1 cellular context compared by ENCODE assay signal in the genomic region with DNA sequence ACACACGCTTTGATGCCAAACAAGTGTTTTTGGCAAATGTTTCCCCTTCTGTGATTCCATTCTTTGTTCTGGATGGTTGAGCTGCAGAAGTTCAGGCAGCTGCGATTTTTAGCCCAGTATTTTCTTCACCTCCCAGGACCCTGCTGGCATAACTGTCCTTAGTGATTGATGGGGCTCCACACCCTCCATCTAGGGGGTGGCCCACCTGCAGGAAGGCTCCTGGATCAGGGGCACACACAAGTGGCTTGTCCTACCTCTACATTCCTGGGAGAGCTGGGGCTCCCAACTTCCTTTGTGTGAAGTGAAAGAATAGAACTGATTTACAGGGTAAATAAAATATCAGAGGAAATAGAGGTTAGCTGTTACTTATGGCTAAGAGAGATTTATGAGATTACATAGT.
TF ChIP-seq lines count a peak whose summit lies in the region.

No MANE protein-coding gene starts in this region.

TF ChIP-seq in GM23338, 12 proteins besides CTCF, POLR2A, EP300 and RAD21 (continued from another document):
- TF ChIP-seq, protein P1, sequence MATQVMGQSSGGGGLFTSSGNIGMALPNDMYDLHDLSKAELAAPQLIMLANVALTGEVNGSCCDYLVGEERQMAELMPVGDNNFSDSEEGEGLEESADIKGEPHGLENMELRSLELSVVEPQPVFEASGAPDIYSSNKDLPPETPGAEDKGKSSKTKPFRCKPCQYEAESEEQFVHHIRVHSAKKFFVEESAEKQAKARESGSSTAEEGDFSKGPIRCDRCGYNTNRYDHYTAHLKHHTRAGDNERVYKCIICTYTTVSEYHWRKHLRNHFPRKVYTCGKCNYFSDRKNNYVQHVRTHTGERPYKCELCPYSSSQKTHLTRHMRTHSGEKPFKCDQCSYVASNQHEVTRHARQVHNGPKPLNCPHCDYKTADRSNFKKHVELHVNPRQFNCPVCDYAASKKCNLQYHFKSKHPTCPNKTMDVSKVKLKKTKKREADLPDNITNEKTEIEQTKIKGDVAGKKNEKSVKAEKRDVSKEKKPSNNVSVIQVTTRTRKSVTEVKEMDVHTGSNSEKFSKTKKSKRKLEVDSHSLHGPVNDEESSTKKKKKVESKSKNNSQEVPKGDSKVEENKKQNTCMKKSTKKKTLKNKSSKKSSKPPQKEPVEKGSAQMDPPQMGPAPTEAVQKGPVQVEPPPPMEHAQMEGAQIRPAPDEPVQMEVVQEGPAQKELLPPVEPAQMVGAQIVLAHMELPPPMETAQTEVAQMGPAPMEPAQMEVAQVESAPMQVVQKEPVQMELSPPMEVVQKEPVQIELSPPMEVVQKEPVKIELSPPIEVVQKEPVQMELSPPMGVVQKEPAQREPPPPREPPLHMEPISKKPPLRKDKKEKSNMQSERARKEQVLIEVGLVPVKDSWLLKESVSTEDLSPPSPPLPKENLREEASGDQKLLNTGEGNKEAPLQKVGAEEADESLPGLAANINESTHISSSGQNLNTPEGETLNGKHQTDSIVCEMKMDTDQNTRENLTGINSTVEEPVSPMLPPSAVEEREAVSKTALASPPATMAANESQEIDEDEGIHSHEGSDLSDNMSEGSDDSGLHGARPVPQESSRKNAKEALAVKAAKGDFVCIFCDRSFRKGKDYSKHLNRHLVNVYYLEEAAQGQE (IDR thresholded peaks at IDR 0.05; ENCODE audit: unreplicated experiment), result no peak
- TF ChIP-seq, protein P2, sequence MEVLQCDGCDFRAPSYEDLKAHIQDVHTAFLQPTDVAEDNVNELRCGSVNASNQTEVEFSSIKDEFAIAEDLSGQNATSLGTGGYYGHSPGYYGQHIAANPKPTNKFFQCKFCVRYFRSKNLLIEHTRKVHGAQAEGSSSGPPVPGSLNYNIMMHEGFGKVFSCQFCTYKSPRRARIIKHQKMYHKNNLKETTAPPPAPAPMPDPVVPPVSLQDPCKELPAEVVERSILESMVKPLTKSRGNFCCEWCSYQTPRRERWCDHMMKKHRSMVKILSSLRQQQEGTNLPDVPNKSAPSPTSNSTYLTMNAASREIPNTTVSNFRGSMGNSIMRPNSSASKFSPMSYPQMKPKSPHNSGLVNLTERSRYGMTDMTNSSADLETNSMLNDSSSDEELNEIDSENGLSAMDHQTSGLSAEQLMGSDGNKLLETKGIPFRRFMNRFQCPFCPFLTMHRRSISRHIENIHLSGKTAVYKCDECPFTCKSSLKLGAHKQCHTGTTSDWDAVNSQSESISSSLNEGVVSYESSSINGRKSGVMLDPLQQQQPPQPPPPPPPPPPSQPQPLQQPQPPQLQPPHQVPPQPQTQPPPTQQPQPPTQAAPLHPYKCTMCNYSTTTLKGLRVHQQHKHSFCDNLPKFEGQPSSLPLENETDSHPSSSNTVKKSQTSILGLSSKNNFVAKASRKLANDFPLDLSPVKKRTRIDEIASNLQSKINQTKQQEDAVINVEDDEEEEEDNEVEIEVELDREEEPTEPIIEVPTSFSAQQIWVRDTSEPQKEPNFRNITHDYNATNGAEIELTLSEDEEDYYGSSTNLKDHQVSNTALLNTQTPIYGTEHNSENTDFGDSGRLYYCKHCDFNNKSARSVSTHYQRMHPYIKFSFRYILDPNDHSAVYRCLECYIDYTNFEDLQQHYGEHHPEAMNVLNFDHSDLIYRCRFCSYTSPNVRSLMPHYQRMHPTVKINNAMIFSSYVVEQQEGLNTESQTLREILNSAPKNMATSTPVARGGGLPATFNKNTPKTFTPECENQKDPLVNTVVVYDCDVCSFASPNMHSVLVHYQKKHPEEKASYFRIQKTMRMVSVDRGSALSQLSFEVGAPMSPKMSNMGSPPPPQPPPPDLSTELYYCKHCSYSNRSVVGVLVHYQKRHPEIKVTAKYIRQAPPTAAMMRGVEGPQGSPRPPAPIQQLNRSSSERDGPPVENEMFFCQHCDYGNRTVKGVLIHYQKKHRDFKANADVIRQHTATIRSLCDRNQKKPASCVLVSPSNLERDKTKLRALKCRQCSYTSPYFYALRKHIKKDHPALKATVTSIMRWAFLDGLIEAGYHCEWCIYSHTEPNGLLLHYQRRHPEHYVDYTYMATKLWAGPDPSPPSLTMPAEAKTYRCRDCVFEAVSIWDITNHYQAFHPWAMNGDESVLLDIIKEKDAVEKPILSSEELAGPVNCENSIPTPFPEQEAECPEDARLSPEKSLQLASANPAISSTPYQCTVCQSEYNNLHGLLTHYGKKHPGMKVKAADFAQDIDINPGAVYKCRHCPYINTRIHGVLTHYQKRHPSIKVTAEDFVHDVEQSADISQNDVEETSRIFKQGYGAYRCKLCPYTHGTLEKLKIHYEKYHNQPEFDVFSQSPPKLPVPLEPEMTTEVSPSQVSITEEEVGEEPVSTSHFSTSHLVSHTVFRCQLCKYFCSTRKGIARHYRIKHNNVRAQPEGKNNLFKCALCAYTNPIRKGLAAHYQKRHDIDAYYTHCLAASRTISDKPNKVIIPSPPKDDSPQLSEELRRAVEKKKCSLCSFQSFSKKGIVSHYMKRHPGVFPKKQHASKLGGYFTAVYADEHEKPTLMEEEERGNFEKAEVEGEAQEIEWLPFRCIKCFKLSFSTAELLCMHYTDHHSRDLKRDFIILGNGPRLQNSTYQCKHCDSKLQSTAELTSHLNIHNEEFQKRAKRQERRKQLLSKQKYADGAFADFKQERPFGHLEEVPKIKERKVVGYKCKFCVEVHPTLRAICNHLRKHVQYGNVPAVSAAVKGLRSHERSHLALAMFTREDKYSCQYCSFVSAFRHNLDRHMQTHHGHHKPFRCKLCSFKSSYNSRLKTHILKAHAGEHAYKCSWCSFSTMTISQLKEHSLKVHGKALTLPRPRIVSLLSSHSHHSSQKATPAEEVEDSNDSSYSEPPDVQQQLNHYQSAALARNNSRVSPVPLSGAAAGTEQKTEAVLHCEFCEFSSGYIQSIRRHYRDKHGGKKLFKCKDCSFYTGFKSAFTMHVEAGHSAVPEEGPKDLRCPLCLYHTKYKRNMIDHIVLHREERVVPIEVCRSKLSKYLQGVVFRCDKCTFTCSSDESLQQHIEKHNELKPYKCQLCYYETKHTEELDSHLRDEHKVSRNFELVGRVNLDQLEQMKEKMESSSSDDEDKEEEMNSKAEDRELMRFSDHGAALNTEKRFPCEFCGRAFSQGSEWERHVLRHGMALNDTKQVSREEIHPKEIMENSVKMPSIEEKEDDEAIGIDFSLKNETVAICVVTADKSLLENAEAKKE (CRISPR knock-in tag; IDR thresholded peaks at IDR 0.05), result no peak
